2 cellular contexts compared by ENCODE assay signal in genomic region chr21:32710069-32710784, GRCh38.
TF ChIP-seq lines count a peak whose summit lies in the region.

No MANE protein-coding gene starts in this region.

TF ChIP-seq in GM23338, 12 proteins besides CTCF, POLR2A, EP300 and RAD21 (continued from another document):
- TF ChIP-seq ZNF462 (CRISPR knock-in tag; IDR thresholded peaks at IDR 0.05) (no peak), ETS1 (IDR thresholded peaks at IDR 0.05) (no peak), NANOG (IDR thresholded peaks at IDR 0.05; ENCODE audit: borderline replicate concordance) (no peak), CREB1 (CRISPR knock-in tag; IDR thresholded peaks at IDR 0.05; ENCODE audit: low read depth) (no peak), EZH2phosphoT487 (IDR thresholded peaks at IDR 0.05; ENCODE audit: unreplicated experiment) (no peak), EZH2 (IDR thresholded peaks at IDR 0.05; ENCODE audit: low read depth, unreplicated experiment) (no peak), ZNF114 (CRISPR knock-in tag; IDR thresholded peaks at IDR 0.05) (no peak)

TF ChIP-seq in WTC11, 78 proteins besides CTCF, POLR2A, EP300 and RAD21 (continued from another document):
- no peak for TF ChIP-seq STAT6 (CRISPR knock-in tag; conservative IDR thresholded peaks at IDR 0.05; ENCODE audit: low read depth)
- no peak for TF ChIP-seq ATF6 (CRISPR knock-in tag; IDR thresholded peaks at IDR 0.05)
- no peak for TF ChIP-seq ATF2 (CRISPR knock-in tag; IDR thresholded peaks at IDR 0.05; ENCODE audit: borderline replicate concordance, low read depth)
- no peak for TF ChIP-seq MLX (CRISPR knock-in tag; IDR thresholded peaks at IDR 0.05)
- no peak for TF ChIP-seq FOXP1 (CRISPR knock-in tag; IDR thresholded peaks at IDR 0.05; ENCODE audit: borderline replicate concordance)
- no peak for TF ChIP-seq SP1 (CRISPR knock-in tag; conservative IDR thresholded peaks at IDR 0.05)
- TF ChIP-seq ELF4 (CRISPR knock-in tag; IDR thresholded peaks at IDR 0.05; ENCODE audit: low read depth) = no peak
- TF ChIP-seq ZNF219 (CRISPR knock-in tag; IDR thresholded peaks at IDR 0.05; ENCODE audit: borderline replicate concordance) = no peak
- TF ChIP-seq NR2C2 (CRISPR knock-in tag; IDR thresholded peaks at IDR 0.05) = no peak
- no peak for TF ChIP-seq E2F4 (CRISPR knock-in tag; IDR thresholded peaks at IDR 0.05; ENCODE audit: borderline replicate concordance, low read depth)
- no peak for TF ChIP-seq GTF2I (CRISPR knock-in tag; conservative IDR thresholded peaks at IDR 0.05)
- no peak for TF ChIP-seq ZSCAN18 (CRISPR knock-in tag; IDR thresholded peaks at IDR 0.05)
- no peak for TF ChIP-seq ZNF263 (CRISPR knock-in tag; IDR thresholded peaks at IDR 0.05; ENCODE audit: low read depth)
- no peak for TF ChIP-seq ZBTB21 (CRISPR knock-in tag; IDR thresholded peaks at IDR 0.05; ENCODE audit: borderline replicate concordance)
- TF ChIP-seq NR3C1 (CRISPR knock-in tag; conservative IDR thresholded peaks at IDR 0.05; ENCODE audit: low read depth) = no peak
- no peak for TF ChIP-seq ZNF532 (CRISPR knock-in tag; IDR thresholded peaks at IDR 0.05; ENCODE audit: borderline replicate concordance)
- TF ChIP-seq TEAD1 (CRISPR knock-in tag; IDR thresholded peaks at IDR 0.05) = no peak
- no peak for TF ChIP-seq E2F1 (CRISPR knock-in tag; IDR thresholded peaks at IDR 0.05)
TF ChIP-seq in WTC11: peak in this region for 0.
